8 cellular contexts compared by ENCODE assay signal in the genomic region with DNA sequence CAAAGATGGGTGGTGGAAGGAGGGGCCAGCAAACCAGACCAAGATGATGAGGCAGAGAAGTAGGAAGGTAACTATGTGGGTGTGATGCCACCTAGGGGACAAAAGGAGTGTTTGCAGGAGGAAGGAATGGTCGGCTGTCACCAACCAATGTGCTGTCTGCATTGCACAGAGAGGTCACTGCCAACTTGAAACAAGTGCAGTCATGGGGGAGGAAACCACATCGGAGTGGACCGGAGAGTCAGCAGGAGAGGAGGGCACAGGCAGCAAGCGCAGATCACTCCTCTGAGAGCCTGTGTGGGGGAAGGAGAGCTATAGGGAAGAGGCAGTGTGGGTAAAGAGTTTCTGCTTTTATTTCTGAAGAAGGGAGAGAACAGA. TPM values are rescaled to one million over a fixed set of nuclear protein-coding genes. Genes with fewer than 3 reads are reported as not detected.
DNase-seq lines count a peak whose midpoint lies in the region; ATAC-seq, FAIRE-seq and TF ChIP-seq lines count a peak whose summit lies in the region.

No MANE protein-coding gene starts in this region.

- TF ChIP-seq POLR2A in erythroblast (IDR thresholded peaks at IDR 0.05; ENCODE audit: low read length): no peak

- peak; percentile 13 for DNase-seq in COLO668 (lab: John Stamatoyannopoulos, UW; ENCODE audit: unreplicated experiment)
- DNase-seq in GM19239 (ENCODE audit: insufficient read length, low spot score): peak; percentile 53
- DNase-seq in NCI-H748 (lab: John Stamatoyannopoulos, UW; ENCODE audit: unreplicated experiment): peak; percentile 52
- DNase-seq in activated CD8-positive, alpha-beta T cell treated with anti-CD3 and anti-CD28 coated beads, Interleukin-2, amount 10 ng/mL, durations not matched to agents 7 days and 5 days: peak; percentile 71
- peak; percentile 49 to 62 for DNase-seq in erythroblast (lab: John Stamatoyannopoulos, UW)
- DNase-seq in naive B cell: peak; percentile 44
- peak; percentile 62 to 68 for DNase-seq in stimulated activated naive CD8-positive, alpha-beta T cell treated with anti-CD3 and anti-CD28 coated beads, Interleukin-15, amount 100 ng/mL, for 72 hours

- H3K9me3 Mint-ChIP-seq in activated CD8-positive, alpha-beta T cell treated with anti-CD3 and anti-CD28 coated beads, Interleukin-2, amount 10 ng/mL, durations not matched to agents 7 days and 5 days (ENCODE audit: insufficient read depth): no peaks in the 10 kb centered on the region
- peaks cover 0 to 1% (median 0%) of the 10 kb centered on the region in 7 donors for H3K9me3 Mint-ChIP-seq in naive B cell
- H3K9me3 Mint-ChIP-seq in stimulated activated naive CD8-positive, alpha-beta T cell treated with anti-CD3 and anti-CD28 coated beads, Interleukin-15, amount 100 ng/mL, for 72 hours: no peaks in the 10 kb centered on the region

- CTCF ChIA-PET in activated CD8-positive, alpha-beta T cell treated with anti-CD3 and anti-CD28 coated beads, Interleukin-2, amount 10 ng/mL, durations not matched to agents 7 days and 5 days (lab: Charles Lee): interaction anchor here (0.7 to 3.5 kb wide), 25 partner anchors 9 to 319 kb away, joined by 3 to 98 read pairs (median 5); a partner anchor contains a TSS

- FAIRE-seq in GM19239 (lab: Jason Lieb, UNC): peak; percentile 87

- peaks cover 13% of the 10 kb centered on the region for H3K27me3 Mint-ChIP-seq in activated CD8-positive, alpha-beta T cell treated with anti-CD3 and anti-CD28 coated beads, Interleukin-2, amount 10 ng/mL, durations not matched to agents 7 days and 5 days (ENCODE audit: low read depth)
- no peaks in the 10 kb centered on the region for H3K27me3 Mint-ChIP-seq in naive B cell
- no peaks in the 10 kb centered on the region for H3K27me3 Mint-ChIP-seq in stimulated activated naive CD8-positive, alpha-beta T cell treated with anti-CD3 and anti-CD28 coated beads, Interleukin-15, amount 100 ng/mL, for 72 hours

- H3K4me3 Mint-ChIP-seq in activated CD8-positive, alpha-beta T cell treated with anti-CD3 and anti-CD28 coated beads, Interleukin-2, amount 10 ng/mL, durations not matched to agents 7 days and 5 days: no peak overlapping the region
- no peak overlapping the region for H3K4me3 Mint-ChIP-seq in naive B cell
- H3K4me3 Mint-ChIP-seq in stimulated activated naive CD8-positive, alpha-beta T cell treated with anti-CD3 and anti-CD28 coated beads, Interleukin-15, amount 100 ng/mL, for 72 hours: no peak overlapping the region

- ATAC-seq in HG03280 (IDR thresholded peaks at IDR 0.05; ENCODE audit: unreplicated experiment) (peak; percentile 89), naive B cell (ENCODE audit: low read depth in 2 of 2) (peak; percentile 65 to 82)
- peak; percentile 91 for ATAC-seq in activated CD8-positive, alpha-beta T cell treated with anti-CD3 and anti-CD28 coated beads, Interleukin-2, amount 10 ng/mL, durations not matched to agents 7 days and 5 days
- ATAC-seq in stimulated activated naive CD8-positive, alpha-beta T cell treated with anti-CD3 and anti-CD28 coated beads, Interleukin-15, amount 100 ng/mL, for 72 hours: peak; percentile 91

- H3K27ac Mint-ChIP-seq in activated CD8-positive, alpha-beta T cell treated with anti-CD3 and anti-CD28 coated beads, Interleukin-2, amount 10 ng/mL, durations not matched to agents 7 days and 5 days: no peak overlapping the region
- H3K27ac Mint-ChIP-seq in naive B cell: no peak overlapping the region
- H3K27ac Mint-ChIP-seq in stimulated activated naive CD8-positive, alpha-beta T cell treated with anti-CD3 and anti-CD28 coated beads, Interleukin-15, amount 100 ng/mL, for 72 hours: no peak overlapping the region

- POLR2A ChIA-PET in activated CD8-positive, alpha-beta T cell treated with anti-CD3 and anti-CD28 coated beads, Interleukin-2, amount 10 ng/mL, durations not matched to agents 7 days and 5 days (lab: Charles Lee): no interaction called here

- H3K4me1 Mint-ChIP-seq in activated CD8-positive, alpha-beta T cell treated with anti-CD3 and anti-CD28 coated beads, Interleukin-2, amount 10 ng/mL, durations not matched to agents 7 days and 5 days (ENCODE audit: low read depth): no peaks in the 10 kb centered on the region
- H3K4me1 Mint-ChIP-seq in naive B cell: no peaks in the 10 kb centered on the region
- no peaks in the 10 kb centered on the region for H3K4me1 Mint-ChIP-seq in stimulated activated naive CD8-positive, alpha-beta T cell treated with anti-CD3 and anti-CD28 coated beads, Interleukin-15, amount 100 ng/mL, for 72 hours

- no peaks in the 10 kb centered on the region for H3K36me3 Mint-ChIP-seq in activated CD8-positive, alpha-beta T cell treated with anti-CD3 and anti-CD28 coated beads, Interleukin-2, amount 10 ng/mL, durations not matched to agents 7 days and 5 days (ENCODE audit: low read depth)
- H3K36me3 Mint-ChIP-seq in naive B cell: no peaks in the 10 kb centered on the region

RNA-seq across cellular contexts. Expression of a gene that starts 38.5 kb away (rescaled TPM):
- 10 to 100 TPM; 12.0 to 13.0 TPM for total RNA-seq in activated CD8-positive, alpha-beta T cell treated with anti-CD3 and anti-CD28 coated beads, Interleukin-2, amount 10 ng/mL, durations not matched to agents 7 days and 5 days
- 1 to 10 TPM in 4 of 6 donors, under 1 TPM in 2; 0.55 to 2.2 (median 1.6) TPM for polyA plus RNA-seq in naive B cell (ENCODE audit: low read depth in 6 of 6)

Comparison
In these comparisons a context has a peak if more than half of its experiments do, and no peak if none do; other contexts are left out.
1. Peak in every context shown above with its lines: DNase-seq and ATAC-seq.
2. DNase-seq: peak in every context shown above with its lines; median percentile 71 in activated CD8-positive, alpha-beta T cell treated with anti-CD3 and anti-CD28 coated beads, Interleukin-2, amount 10 ng/mL, durations not matched to agents 7 days and 5 days; 65 in stimulated activated naive CD8-positive, alpha-beta T cell treated with anti-CD3 and anti-CD28 coated beads, Interleukin-15, amount 100 ng/mL, for 72 hours; 56 in erythroblast; 53 in GM19239; 52 in NCI-H748; 44 in naive B cell; 13 in COLO668.